Comparison of ENCODE assay signal across 8 cellular contexts in the genomic region with DNA sequence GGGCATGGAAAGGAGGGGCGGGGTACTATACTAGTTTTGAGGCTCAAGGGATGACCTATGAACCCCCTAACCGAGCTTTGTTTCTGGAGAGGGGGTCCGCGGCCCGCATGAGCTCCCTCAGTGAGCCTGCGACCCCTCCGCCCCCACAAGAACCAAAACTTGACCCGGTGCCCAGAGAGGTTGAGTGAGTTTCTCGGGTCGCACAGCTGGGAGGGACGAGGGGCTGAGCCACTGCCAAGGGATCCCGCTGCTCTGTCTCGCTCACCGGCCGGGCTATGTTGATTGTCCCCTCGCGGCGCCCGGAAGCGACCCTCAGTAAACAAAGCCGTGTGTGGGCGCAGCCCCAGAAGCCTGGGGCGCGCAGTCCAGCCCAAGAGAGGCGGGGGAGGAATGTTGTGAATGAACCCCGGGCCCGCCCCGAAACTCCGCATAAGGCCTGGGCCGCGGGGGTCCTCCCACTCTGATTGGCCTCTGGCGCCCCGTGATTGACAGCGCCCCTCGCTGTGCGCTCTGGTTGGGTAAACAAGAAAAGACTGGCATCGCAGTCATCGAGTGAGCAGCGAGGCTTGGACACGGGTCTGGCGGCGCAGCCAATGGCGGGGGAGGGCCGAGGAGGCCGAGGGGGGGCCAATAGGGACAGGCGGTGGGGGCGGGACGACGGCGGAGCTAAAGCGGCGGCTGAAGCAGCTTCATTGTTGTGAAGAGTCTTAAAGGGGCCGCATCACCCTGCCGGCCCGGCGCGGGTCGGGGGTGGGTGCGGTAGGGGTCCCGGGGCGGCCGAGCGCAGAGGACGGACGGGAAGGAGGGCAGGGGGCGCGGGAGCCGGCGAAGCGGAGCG. TPM values are rescaled to one million over a fixed set of nuclear protein-coding genes. Genes with fewer than 3 reads are reported as not detected.
DNase-seq lines count a peak whose midpoint lies in the region; ATAC-seq and TF ChIP-seq lines count a peak whose summit lies in the region.

A gene (plus strand): TSS at position 692 of the 838 bp plus-strand sequence. CDS start 206 bp downstream, outside the sequence.

- no peaks in the 10 kb centered on the region for H3K36me3 Mint-ChIP-seq in activated T-helper 17 cell treated with anti-CD3 and anti-CD28 coated beads, Interleukin-2, amount 50 U/mL, for 72 hours (ENCODE audit: low read depth)
- no peaks in the 10 kb centered on the region for H3K36me3 Mint-ChIP-seq in naive thymus-derived CD8-positive, alpha-beta T cell
- H3K36me3 Mint-ChIP-seq in stimulated activated naive B cell treated with anti-CD40 and anti-IgM and Interleukin-4, amounts not matched to agents 10 μg/mL and 1 μg/mL and 100 μg/mL, for 72 hours = peaks cover 0 to 4% of the 10 kb centered on the region in 2 donors

- TF ChIP-seq CTCF in fibroblast of mammary gland (conservative IDR thresholded peaks at IDR 0.05; ENCODE audit: control insufficient read depth, insufficient read depth, low read depth, low read length) = no peak

- peak; percentile 100 for DNase-seq in Daoy (ENCODE audit: low read depth)
- DNase-seq in GOT3 (lab: John Stamatoyannopoulos, UW) = peak; percentile 93
- peak; percentile 99 for DNase-seq in LHCN-M2 (ENCODE audit: low read depth)
- peak; percentile 100 for DNase-seq in RPMI7951 (ENCODE audit: low read depth)
- DNase-seq in fibroblast of mammary gland (ENCODE audit: low read depth) = peak; percentile 99
- DNase-seq in naive thymus-derived CD8-positive, alpha-beta T cell = peak; percentile 79 to 97 (median 87)
- peak; percentile 97 for DNase-seq in stimulated activated naive B cell treated with anti-CD40 and anti-IgM and Interleukin-4, amounts not matched to agents 10 μg/mL and 1 μg/mL and 100 μg/mL, for 72 hours

- H3K27me3 Mint-ChIP-seq in activated T-helper 17 cell treated with anti-CD3 and anti-CD28 coated beads, Interleukin-2, amount 50 U/mL, for 72 hours = no peaks in the 10 kb centered on the region
- no peaks in the 10 kb centered on the region for H3K27me3 Mint-ChIP-seq in naive thymus-derived CD8-positive, alpha-beta T cell
- H3K27me3 Mint-ChIP-seq in stimulated activated naive B cell treated with anti-CD40 and anti-IgM and Interleukin-4, amounts not matched to agents 10 μg/mL and 1 μg/mL and 100 μg/mL, for 72 hours = no peaks in the 10 kb centered on the region

- H3K4me1 Mint-ChIP-seq in activated T-helper 17 cell treated with anti-CD3 and anti-CD28 coated beads, Interleukin-2, amount 50 U/mL, for 72 hours = peaks cover 13% of the 10 kb centered on the region
- peaks cover 19 to 38% (median 35%) of the 10 kb centered on the region in 4 donors for H3K4me1 Mint-ChIP-seq in naive thymus-derived CD8-positive, alpha-beta T cell
- peaks cover 23 to 41% of the 10 kb centered on the region in 2 donors for H3K4me1 Mint-ChIP-seq in stimulated activated naive B cell treated with anti-CD40 and anti-IgM and Interleukin-4, amounts not matched to agents 10 μg/mL and 1 μg/mL and 100 μg/mL, for 72 hours

- peak; percentile 99 for ATAC-seq in activated T-helper 17 cell treated with anti-CD3 and anti-CD28 coated beads, Interleukin-2, amount 50 U/mL, for 72 hours (replicated peaks)
- peak; percentile 94 to 95 for ATAC-seq in naive thymus-derived CD8-positive, alpha-beta T cell
- peak; percentile 97 for ATAC-seq in stimulated activated naive B cell treated with anti-CD40 and anti-IgM and Interleukin-4, amounts not matched to agents 10 μg/mL and 1 μg/mL and 100 μg/mL, for 72 hours (replicated peaks)

- peak within 1 kb of the TSS; percentile 81 for H3K4me3 ChIP-seq in fibroblast of mammary gland (ENCODE audit: control insufficient read depth, low read depth, low read length)

- no peaks in the 10 kb centered on the region for H3K9me3 Mint-ChIP-seq in activated T-helper 17 cell treated with anti-CD3 and anti-CD28 coated beads, Interleukin-2, amount 50 U/mL, for 72 hours
- H3K9me3 Mint-ChIP-seq in naive thymus-derived CD8-positive, alpha-beta T cell = no peaks in the 10 kb centered on the region
- no peaks in the 10 kb centered on the region for H3K9me3 Mint-ChIP-seq in stimulated activated naive B cell treated with anti-CD40 and anti-IgM and Interleukin-4, amounts not matched to agents 10 μg/mL and 1 μg/mL and 100 μg/mL, for 72 hours

- H3K4me3 Mint-ChIP-seq in activated T-helper 17 cell treated with anti-CD3 and anti-CD28 coated beads, Interleukin-2, amount 50 U/mL, for 72 hours = peak within 1 kb of the TSS; percentile 100
- H3K4me3 Mint-ChIP-seq in naive thymus-derived CD8-positive, alpha-beta T cell = peak within 1 kb of the TSS; percentile 95 to 100 (median 97)
- peak within 1 kb of the TSS; percentile 93 to 100 for H3K4me3 Mint-ChIP-seq in stimulated activated naive B cell treated with anti-CD40 and anti-IgM and Interleukin-4, amounts not matched to agents 10 μg/mL and 1 μg/mL and 100 μg/mL, for 72 hours

- POLR2A ChIA-PET in naive thymus-derived CD8-positive, alpha-beta T cell (lab: Charles Lee) = interaction anchor here (0.6 to 5.1 kb wide), 17 partner anchors 9 to 342 kb away, joined by 3 to 39 read pairs (median 6); a partner anchor contains a TSS

- H3K27ac Mint-ChIP-seq in activated T-helper 17 cell treated with anti-CD3 and anti-CD28 coated beads, Interleukin-2, amount 50 U/mL, for 72 hours = peak within 1 kb of the TSS; percentile 97
- peak within 1 kb of the TSS; percentile 91 to 98 (median 96) for H3K27ac Mint-ChIP-seq in naive thymus-derived CD8-positive, alpha-beta T cell
- peak within 1 kb of the TSS; percentile 97 for H3K27ac Mint-ChIP-seq in stimulated activated naive B cell treated with anti-CD40 and anti-IgM and Interleukin-4, amounts not matched to agents 10 μg/mL and 1 μg/mL and 100 μg/mL, for 72 hours

RNA-seq across cellular contexts. Expression of the gene that starts here (rescaled TPM):
- total RNA-seq in Daoy (2014; rRNA removed; shearing (Covaris generic)) = 4.6 and 5.4 TPM in 2 replicates
- 1.8 and 2.7 TPM in 2 replicates for total RNA-seq in LHCN-M2 (2014; rRNA removed)
- polyA plus RNA-seq in LHCN-M2 (2012) = 1.7 TPM
- total RNA-seq in RPMI7951 (2014; rRNA removed; shearing (Covaris generic)) = 2.8 TPM in 2 replicates
- 10 to 100 TPM in 1 of 2 donors, 1 to 10 TPM in 1; 5.4 to 10.6 TPM for total RNA-seq in activated T-helper 17 cell treated with anti-CD3 and anti-CD28 coated beads, Interleukin-2, amount 50 U/mL, for 72 hours
- 1 to 10 TPM; 7.8 to 8.1 TPM for total RNA-seq in naive thymus-derived CD8-positive, alpha-beta T cell
- polyA plus RNA-seq in naive thymus-derived CD8-positive, alpha-beta T cell = 1 to 10 TPM in 2 of 3 donors, under 1 TPM in 1; 0.30 to 1.5 (median 1.1) TPM

Comparison
In these comparisons a context has a peak if more than half of its experiments do, and no peak if none do; other contexts are left out.
1. Peak in every context shown above with its lines: DNase-seq, ATAC-seq and H3K4me3 ChIP-seq.